ENCODE assay signal across 1 cellular context in the genomic region with DNA sequence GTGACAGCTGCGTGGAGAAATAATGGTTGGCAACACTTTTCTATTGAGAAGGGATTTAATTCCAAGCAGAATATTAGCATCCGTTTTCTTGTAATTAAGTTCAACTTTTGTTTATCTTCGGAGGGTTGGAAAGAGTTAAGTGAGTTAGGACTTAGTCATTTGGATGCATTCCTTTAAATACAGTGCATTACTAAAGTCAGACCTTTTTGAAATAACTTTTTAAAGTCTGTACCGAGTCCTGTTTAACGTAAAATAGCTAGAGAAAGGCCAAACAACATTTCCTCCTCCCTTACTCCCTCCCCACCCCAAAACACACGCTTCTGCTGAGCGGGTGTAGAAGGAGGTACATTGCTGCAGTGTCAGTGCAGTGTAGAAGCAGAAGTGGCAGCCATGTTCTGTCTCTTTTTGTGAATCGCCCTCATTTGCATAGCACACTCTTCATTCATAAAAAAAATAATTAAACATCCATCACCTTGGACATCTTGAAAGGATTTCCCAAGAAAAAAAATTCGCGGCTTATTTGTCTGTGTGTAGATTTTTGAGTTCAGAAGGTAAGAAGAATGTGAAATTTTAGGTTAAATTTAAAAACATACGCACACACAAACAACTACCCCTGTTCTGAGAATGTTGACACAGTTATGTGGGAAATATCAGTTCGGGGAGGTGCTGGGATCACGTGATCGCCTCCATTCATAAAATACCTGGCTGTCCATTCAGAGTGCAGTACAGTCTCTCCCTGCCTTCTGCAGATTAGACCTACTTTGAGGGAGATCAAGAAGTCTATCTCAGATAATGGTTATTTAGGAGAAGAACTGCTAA.
TF ChIP-seq lines count a peak whose summit lies in the region.

No MANE protein-coding gene starts in this region.

TF ChIP-seq in H1, 55 proteins besides CTCF, POLR2A, EP300 and RAD21:
- TF ChIP-seq, protein P1, sequence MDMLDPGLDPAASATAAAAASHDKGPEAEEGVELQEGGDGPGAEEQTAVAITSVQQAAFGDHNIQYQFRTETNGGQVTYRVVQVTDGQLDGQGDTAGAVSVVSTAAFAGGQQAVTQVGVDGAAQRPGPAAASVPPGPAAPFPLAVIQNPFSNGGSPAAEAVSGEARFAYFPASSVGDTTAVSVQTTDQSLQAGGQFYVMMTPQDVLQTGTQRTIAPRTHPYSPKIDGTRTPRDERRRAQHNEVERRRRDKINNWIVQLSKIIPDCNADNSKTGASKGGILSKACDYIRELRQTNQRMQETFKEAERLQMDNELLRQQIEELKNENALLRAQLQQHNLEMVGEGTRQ (IDR thresholded peaks at IDR 0.05; ENCODE audit: low read length) = peak; percentile 67
- TF ChIP-seq FOSL1 (IDR thresholded peaks at IDR 0.05; ENCODE audit: insufficient read depth, low read depth, low read length) (no peak), SP4 (IDR thresholded peaks at IDR 0.05; ENCODE audit: low read length) (no peak), MAFK (IDR thresholded peaks at IDR 0.05; ENCODE audit: low read depth, low read length) (no peak), GABPA (IDR thresholded peaks at IDR 0.05; ENCODE audit: borderline replicate concordance, insufficient read depth, low read length) (no peak), KDM1A (IDR thresholded peaks at IDR 0.05; ENCODE audit: borderline replicate concordance, low read length) (no peak), HDAC6 (IDR thresholded peaks at IDR 0.05; ENCODE audit: low read depth, low read length) (no peak), EGR1 (IDR thresholded peaks at IDR 0.05; ENCODE audit: borderline replicate concordance, low read depth, low read length) (no peak), CTBP2 (IDR thresholded peaks at IDR 0.05; ENCODE audit: borderline replicate concordance, insufficient read depth, insufficient read length, low read length) (no peak), BRCA1 (IDR thresholded peaks at IDR 0.05; ENCODE audit: low read depth, low read length) (no peak), RBBP5 (IDR thresholded peaks at IDR 0.05; ENCODE audit: borderline replicate concordance, low read depth, low read length) (no peak), CEBPB (IDR thresholded peaks at IDR 0.05; ENCODE audit: low read depth, low read length) (no peak), YY1 (IDR thresholded peaks at IDR 0.05; ENCODE audit: low read depth, low read length) (peak; percentile 83), JUND (IDR thresholded peaks at IDR 0.05; ENCODE audit: low read length) (no peak), SIN3A (conservative IDR thresholded peaks at IDR 0.05 in 1 of 2, IDR thresholded peaks at IDR 0.05 in 1 of 2; ENCODE audit: low read depth in 1 of 2, low read length in 2 of 2) (0 out of 4 replicates have a peak, but pooled peaks have one; percentile 24 to 60), ASH2L (IDR thresholded peaks at IDR 0.05; ENCODE audit: low read length) (no peak), BCL11A (IDR thresholded peaks at IDR 0.05; ENCODE audit: low read depth in 2 of 2, low read length in 2 of 2) (no peak), SAP30 (IDR thresholded peaks at IDR 0.05; ENCODE audit: insufficient read depth, insufficient replicate concordance, low read length) (peak; percentile 34), CHD1 (IDR thresholded peaks at IDR 0.05; ENCODE audit: low read depth, low read length) (no peak), KDM5A (IDR thresholded peaks at IDR 0.05; ENCODE audit: low read length) (0 out of 2 replicates have a peak, but pooled peaks have one; percentile 50), HDAC2 (IDR thresholded peaks at IDR 0.05; ENCODE audit: borderline replicate concordance in 1 of 2, low read depth in 2 of 2, low read length in 2 of 2) (no peak)
- TF ChIP-seq, protein P2, sequence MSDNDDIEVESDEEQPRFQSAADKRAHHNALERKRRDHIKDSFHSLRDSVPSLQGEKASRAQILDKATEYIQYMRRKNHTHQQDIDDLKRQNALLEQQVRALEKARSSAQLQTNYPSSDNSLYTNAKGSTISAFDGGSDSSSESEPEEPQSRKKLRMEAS (IDR thresholded peaks at IDR 0.05) = no peak
- TF ChIP-seq, protein P3, sequence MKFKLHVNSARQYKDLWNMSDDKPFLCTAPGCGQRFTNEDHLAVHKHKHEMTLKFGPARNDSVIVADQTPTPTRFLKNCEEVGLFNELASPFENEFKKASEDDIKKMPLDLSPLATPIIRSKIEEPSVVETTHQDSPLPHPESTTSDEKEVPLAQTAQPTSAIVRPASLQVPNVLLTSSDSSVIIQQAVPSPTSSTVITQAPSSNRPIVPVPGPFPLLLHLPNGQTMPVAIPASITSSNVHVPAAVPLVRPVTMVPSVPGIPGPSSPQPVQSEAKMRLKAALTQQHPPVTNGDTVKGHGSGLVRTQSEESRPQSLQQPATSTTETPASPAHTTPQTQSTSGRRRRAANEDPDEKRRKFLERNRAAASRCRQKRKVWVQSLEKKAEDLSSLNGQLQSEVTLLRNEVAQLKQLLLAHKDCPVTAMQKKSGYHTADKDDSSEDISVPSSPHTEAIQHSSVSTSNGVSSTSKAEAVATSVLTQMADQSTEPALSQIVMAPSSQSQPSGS (IDR thresholded peaks at IDR 0.05; ENCODE audit: low read length) = no peak
